In genomic region chr5:128097781-128098180, GRCh38 we compare ENCODE assay signal across 24 cellular contexts.
"Had no signal": no experiment of that assay in that cellular context is flagged by ENCODE, and none has a peak within 500 bp of the region (broad histone marks: within the 10 kb centered on the region; RNA-seq: fewer than 3 reads in every experiment).

No MANE protein-coding gene starts in this region.

- H3K27me3 ChIP-seq: left lung, ovary, right atrium auricular region, stomach, testis, thyroid gland, transverse colon, upper lobe of left lung, vagina had no signal

- H3K27ac Mint-ChIP-seq: naive B cell; natural killer cell treated with Interleukin-12 subunit alpha and Interleukin-12 subunit beta and Interleukin-15 and Interleukin-18, amount 100 ng/mL, for 72 hours; progenitor cell of endocrine pancreas; stimulated activated naive B cell treated with anti-CD40 and anti-IgM and Interleukin-4, amounts not matched to agents 10 μg/mL and 1 μg/mL and 100 μg/mL, for 72 hours had no signal

- ATAC-seq: left lung; lower lobe of right lung; natural killer cell treated with Interleukin-12 subunit alpha and Interleukin-12 subunit beta and Interleukin-15 and Interleukin-18, amount 100 ng/mL, for 72 hours; sciatic nerve; stimulated activated naive B cell treated with anti-CD40 and anti-IgM and Interleukin-4, amounts not matched to agents 10 μg/mL and 1 μg/mL and 100 μg/mL, for 72 hours; stimulated activated naive CD8-positive, alpha-beta T cell treated with anti-CD3 and anti-CD28 coated beads, Interleukin-15, Interleukin-2, amounts not matched to agents 100 U/mL and 50 U/mL, for 24 hours had no signal

- H3K36me3 ChIP-seq: left lung, lower lobe of right lung, ovary, right atrium auricular region, thyroid gland, transverse colon, upper lobe of left lung, vagina had no signal

- H3K4me3 ChIP-seq: left lung, lower lobe of right lung, ovary, right atrium auricular region, skin epidermis, stomach, testis, thyroid gland, transverse colon, upper lobe of left lung, vagina had no signal

- H3K27me3 Mint-ChIP-seq: naive B cell; natural killer cell treated with Interleukin-12 subunit alpha and Interleukin-12 subunit beta and Interleukin-15 and Interleukin-18, amount 100 ng/mL, for 72 hours; progenitor cell of endocrine pancreas; stimulated activated naive B cell treated with anti-CD40 and anti-IgM and Interleukin-4, amounts not matched to agents 10 μg/mL and 1 μg/mL and 100 μg/mL, for 72 hours had no signal

- H3K4me1 ChIP-seq: left lung, lower lobe of right lung, testis, thyroid gland, vagina had no signal

- H3K4me3 Mint-ChIP-seq: natural killer cell treated with Interleukin-12 subunit alpha and Interleukin-12 subunit beta and Interleukin-15 and Interleukin-18, amount 100 ng/mL, for 72 hours; stimulated activated naive B cell treated with anti-CD40 and anti-IgM and Interleukin-4, amounts not matched to agents 10 μg/mL and 1 μg/mL and 100 μg/mL, for 72 hours had no signal

- DNase-seq: islet precursor cell; left lung; lower lobe of right lung; mammary epithelial cell; mesenchymal stem cell; naive B cell; ovary; stimulated activated CD4-positive, alpha-beta T cell treated with anti-CD3 and anti-CD28 coated beads, Interleukin-12 subunit alpha, Interleukin-12 subunit beta, amount 100 ng/mL, for 4 hours; stimulated activated CD4-positive, alpha-beta T cell treated with anti-CD3 and anti-CD28 coated beads, Interleukin-15, amount 100 ng/mL, for 24 hours; stimulated activated CD4-positive, alpha-beta T cell treated with anti-CD3 and anti-CD28 coated beads, Interleukin-2, amount 100 ng/mL, for 24 hours; stimulated activated CD4-positive, alpha-beta T cell treated with anti-CD3 and anti-CD28 coated beads, Interleukin-4, amount 100 ng/mL, for 1 hour; stimulated activated naive B cell treated with anti-CD40 and anti-IgM and Interleukin-4, amounts not matched to agents 10 μg/mL and 1 μg/mL and 100 μg/mL, for 72 hours; stimulated activated naive CD8-positive, alpha-beta T cell treated with anti-CD3 and anti-CD28 coated beads, Interleukin-15, Interleukin-2, amounts not matched to agents 100 U/mL and 50 U/mL, for 24 hours; stomach; testis; thyroid gland; transverse colon; upper lobe of left lung had no signal

- H3K27ac ChIP-seq: left lung, lower lobe of right lung, ovary, right atrium auricular region, skin epidermis, stomach, testis, thyroid gland, transverse colon, upper lobe of left lung, vagina had no signal

- H3K9me3 ChIP-seq: testis, thyroid gland had no signal
